22 cellular contexts compared by ENCODE assay signal in the genomic region with DNA sequence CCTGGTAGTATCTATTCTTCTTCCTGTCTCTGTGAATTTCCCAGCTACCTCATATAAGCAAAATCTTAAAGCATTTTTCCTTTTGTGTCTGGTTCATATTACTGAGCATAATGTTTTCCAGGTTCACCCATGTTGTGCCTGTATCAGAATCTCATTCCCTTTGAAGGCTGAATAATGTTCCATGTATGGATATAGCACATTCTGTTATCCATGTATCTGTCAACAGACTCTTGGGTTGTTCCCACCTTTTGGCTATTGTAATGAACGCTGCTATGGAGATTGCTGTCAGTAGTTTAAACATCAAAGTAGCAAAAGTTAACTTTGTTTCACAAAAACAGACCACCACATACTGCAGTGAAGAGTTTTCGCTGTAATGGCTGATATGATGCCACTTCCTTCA.
DNase-seq lines count a peak whose midpoint lies in the region; ATAC-seq and TF ChIP-seq lines count a peak whose summit lies in the region.
"Had no signal": no experiment of that assay in that cellular context is flagged by ENCODE, and none has a peak within 500 bp of the region (broad histone marks: within the 10 kb centered on the region; RNA-seq: fewer than 3 reads in every experiment).

No MANE protein-coding gene starts in this region.

- H3K27ac ChIP-seq in left ventricle myocardium inferior (replicated peaks) (no peak overlapping the region), PC-3 (ENCODE audit: low read length) (no peak overlapping the region)
- H3K27ac ChIP-seq: BLaER1 had no signal

- H3K27me3 ChIP-seq in left ventricle myocardium inferior (ENCODE audit: low read depth): no peaks in the 10 kb centered on the region
- H3K27me3 ChIP-seq in PC-3 (ENCODE audit: low read length): no peaks in the 10 kb centered on the region
- H3K27me3 ChIP-seq: BE2C, BLaER1 had no signal

- no peaks in the 10 kb centered on the region for H3F3A ChIP-seq in PC-3 (ENCODE audit: low read length, unreplicated experiment)

- H3K9me3 ChIP-seq in left ventricle myocardium inferior (replicated peaks) (peaks cover 6% of the 10 kb centered on the region), PC-3 (ENCODE audit: low read length) (no peaks in the 10 kb centered on the region)
- H3K9me3 ChIP-seq: BE2C had no signal

- TF ChIP-seq CTCF in left ventricle myocardium inferior (IDR thresholded peaks at IDR 0.05; ENCODE audit: borderline replicate concordance): no peak
- TF ChIP-seq CTCF in PC-3 (conservative IDR thresholded peaks at IDR 0.05; ENCODE audit: low read depth, low read length): no peak

- CTCF ChIA-PET in PC-3 (lab: Charles Lee): no interaction called here

- ATAC-seq in Right ventricle myocardium superior (ENCODE audit: poor library complexity) (peak; percentile 54), left ventricle myocardium superior (peak; percentile 62), left cardiac atrium (no peak), PC-3 (no peak)
- ATAC-seq: GM12878 had no signal

- intact Hi-C loops in Right ventricle myocardium superior (cut with DNase I) (no loop called here), left ventricle myocardium inferior (cut with micrococcal nuclease) (no loop called here), left ventricle myocardium superior (cut with micrococcal nuclease) (no loop called here), left cardiac atrium (cut with DNase I) (no loop called here), PC-3 (cut with micrococcal nuclease) (no loop called here)

- POLR2A ChIA-PET in PC-3 (lab: Charles Lee; ENCODE audit: unreplicated experiment): no interaction called here

- H3K4me1 ChIP-seq in left ventricle myocardium inferior (peaks cover 13% of the 10 kb centered on the region), PC-3 (ENCODE audit: insufficient read depth, low read length) (no peaks in the 10 kb centered on the region)
- H3K4me1 ChIP-seq: BE2C, BLaER1 had no signal

- H4K20me1 ChIP-seq in PC-3 (ENCODE audit: low read length): no peaks in the 10 kb centered on the region
- H4K20me1 ChIP-seq: BLaER1 had no signal

- H3K9me2 ChIP-seq in PC-3 (replicated peaks; ENCODE audit: low read length): no peaks in the 10 kb centered on the region

- H3K4me3 ChIP-seq in left ventricle myocardium inferior (no peak overlapping the region), PC-3 (ENCODE audit: low read length) (no peak overlapping the region)
- H3K4me3 ChIP-seq: BLaER1, GM12878 had no signal

- no peak overlapping the region for H3K4me2 ChIP-seq in PC-3 (ENCODE audit: low read length)
- H3K4me2 ChIP-seq: BLaER1 had no signal

- BruUV-seq in PC-3 (replicated peaks; lab: Mats Ljungman, UMichigan): no TSS peak

- H3K79me2 ChIP-seq in PC-3 (ENCODE audit: low read length): no peaks in the 10 kb centered on the region

- H2AFZ ChIP-seq in PC-3 (ENCODE audit: low read length): no peak overlapping the region

- H3K36me3 ChIP-seq in left ventricle myocardium inferior (peaks cover 46% of the 10 kb centered on the region), PC-3 (ENCODE audit: low read depth, low read length) (peaks cover 7% of the 10 kb centered on the region)

- DNase-seq in Right ventricle myocardium superior (no peak), left ventricle myocardium inferior (no peak), left ventricle myocardium superior (no peak), left cardiac atrium (no peak), PC-3 (no peak)
- DNase-seq: 8988T; ACHN; BE2C; C1 segment of cervical spinal cord; CD4-positive, alpha-beta memory T cell; CD4-positive, CD25-positive, alpha-beta regulatory T cell; CD8-positive, alpha-beta memory T cell; COR-L47; DMS 273 treated with DMSO at 0.1 percent for 48 hours; DMS153; DMS53; DMS79; DND-41; EL; GDM1 had no signal

- no peak overlapping the region for H3K9ac ChIP-seq in PC-3 (ENCODE audit: low read length)
- H3K9ac ChIP-seq: BLaER1 had no signal

Comparison
In these comparisons a context has a peak if more than half of its experiments do, and no peak if none do; other contexts are left out.
1. ATAC-seq: peak in Right ventricle myocardium superior (single experiment) and left ventricle myocardium superior (single experiment); none in left cardiac atrium (0 of 2) and PC-3 (single experiment).